ENCODE assay signal across 8 cellular contexts in genomic region chr14:26597136-26598080, GRCh38. TPM values are rescaled to one million over a fixed set of nuclear protein-coding genes. Genes with fewer than 3 reads are reported as not detected.
DNase-seq lines count a peak whose midpoint lies in the region; ATAC-seq and TF ChIP-seq lines count a peak whose summit lies in the region.

NOVA1 (minus strand) TSS chr14:26598033; CDS start chr14:26597436, 597 bp downstream.

- peak within 1 kb of the TSS; percentile 92 for H3K4me2 ChIP-seq in skeletal muscle satellite cell (ENCODE audit: low read length)

- H3K36me3 ChIP-seq in body of pancreas (replicated peaks in 1 of 2; ENCODE audit: insufficient read depth in 1 of 2, low read depth in 2 of 2) (no peaks in the 10 kb centered on the region), skeletal muscle satellite cell (ENCODE audit: insufficient read depth, low read length) (no peaks in the 10 kb centered on the region)

- WGBS in body of pancreas, 2 donors: 1 to 2% methylated on average over 46 to 55 of the region's 66 CpGs

- H3K4me3 ChIP-seq in body of pancreas (peak within 1 kb of the TSS; percentile 37 to 63), skeletal muscle satellite cell (ENCODE audit: low read length) (peak within 1 kb of the TSS; percentile 86)

- H3K27me3 ChIP-seq in body of pancreas: peaks cover 0 to 7% of the 10 kb centered on the region in 2 donors
- H3K27me3 ChIP-seq in skeletal muscle satellite cell (ENCODE audit: control insufficient read depth, insufficient read depth, low read length): peaks cover 26% of the 10 kb centered on the region

- H3K4me1 ChIP-seq in body of pancreas: no peaks in the 10 kb centered on the region
- peaks cover 13% of the 10 kb centered on the region for H3K4me1 ChIP-seq in skeletal muscle satellite cell (ENCODE audit: control insufficient read depth, insufficient read depth, low read length)

- H3K27ac ChIP-seq in body of pancreas: peak within 1 kb of the TSS; percentile 18 to 73 (median 56)

- intact Hi-C loops in body of pancreas (cut with DNase I): no loop called here

- peak within 1 kb of the TSS; percentile 69 for H3K9ac ChIP-seq in skeletal muscle satellite cell (ENCODE audit: low read depth, low read length)

- ATAC-seq in body of pancreas: peak; percentile 68
- ATAC-seq in GM19035 (IDR thresholded peaks at IDR 0.05; ENCODE audit: unreplicated experiment): no peak

- H3K9me3 ChIP-seq in body of pancreas: no peaks in the 10 kb centered on the region
- H3K9me3 ChIP-seq in skeletal muscle satellite cell (replicated peaks; ENCODE audit: low read length): no peaks in the 10 kb centered on the region

- DNase-seq in H4 (ENCODE audit: low spot score) (peak; percentile 21), NCI-H2171 (lab: John Stamatoyannopoulos, UW) (peak; percentile 31), body of pancreas (peak; percentile 3 to 24 (median 13)), iris pigment epithelial cell (ENCODE audit: low read depth) (peak; percentile 2), COLO829 (ENCODE audit: low spot score) (no peak), A172 (ENCODE audit: low spot score) (no peak)

- peak in 2 of 3 donors; percentile 26 to 55 for TF ChIP-seq POLR2A in body of pancreas (IDR thresholded peaks at IDR 0.05)

- TF ChIP-seq CTCF in body of pancreas (IDR thresholded peaks at IDR 0.05): no peak

RNA-seq across cellular contexts. Expression of gene NOVA1, which starts in this region (rescaled TPM):
- total RNA-seq in H4 (2014; rRNA removed; shearing (Covaris generic)): 2.2 and 7.2 TPM in 2 replicates
- 1 to 10 TPM in 1 of 2 donors, under 1 TPM in 1; 0.78 to 6.9 TPM for total RNA-seq in body of pancreas
- total RNA-seq in skeletal muscle satellite cell (2012; rRNA removed): 7.0 and 8.9 TPM in 2 replicates
- total RNA-seq in A172 (2014; rRNA removed; shearing (Covaris generic)): not detected in 2 replicates

Comparison
In these comparisons a context has a peak if more than half of its experiments do, and no peak if none do; other contexts are left out.
1. DNase-seq: peak in H4 (single experiment), NCI-H2171 (single experiment), body of pancreas (4 of 4) and iris pigment epithelial cell (single experiment); none in COLO829 (single experiment) and A172 (single experiment).